1 cellular context compared by ENCODE assay signal in the genomic region with DNA sequence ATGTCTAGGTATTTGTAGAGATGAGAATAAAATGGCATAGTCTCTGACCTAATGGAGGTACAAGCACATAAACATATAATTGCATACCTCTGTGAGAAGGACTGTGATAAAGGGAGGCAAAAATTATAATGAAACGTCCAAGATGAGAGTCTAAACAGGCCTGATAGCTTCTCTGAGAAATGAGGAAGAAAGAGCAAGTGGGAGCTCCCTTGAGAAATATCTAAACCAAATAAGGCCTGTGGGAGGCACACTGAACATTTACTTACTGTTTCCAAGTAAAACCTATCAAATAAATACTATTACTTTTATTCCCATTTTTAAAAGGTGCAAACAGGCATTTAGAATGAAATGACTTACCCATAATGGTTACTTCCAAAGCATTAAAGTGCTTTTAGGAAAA.
TF ChIP-seq lines count a peak whose summit lies in the region.

No MANE protein-coding gene starts in this region.

TF ChIP-seq in GM23338, 12 proteins besides CTCF, POLR2A, EP300 and RAD21 (continued from another document):
- TF ChIP-seq JUNB (IDR thresholded peaks at IDR 0.05; ENCODE audit: unreplicated experiment) (no peak), ZNF331 (CRISPR knock-in tag; IDR thresholded peaks at IDR 0.05; ENCODE audit: low read depth) (no peak), CREB1 (CRISPR knock-in tag; IDR thresholded peaks at IDR 0.05; ENCODE audit: low read depth) (no peak), STAT1 (IDR thresholded peaks at IDR 0.05; ENCODE audit: unreplicated experiment) (no peak), EZH2phosphoT487 (IDR thresholded peaks at IDR 0.05; ENCODE audit: unreplicated experiment) (no peak), NANOG (IDR thresholded peaks at IDR 0.05; ENCODE audit: borderline replicate concordance) (no peak), ZNF114 (CRISPR knock-in tag; IDR thresholded peaks at IDR 0.05) (no peak), POLR2AphosphoS5 (IDR thresholded peaks at IDR 0.05; ENCODE audit: low read depth) (no peak)
- TF ChIP-seq, protein P1, sequence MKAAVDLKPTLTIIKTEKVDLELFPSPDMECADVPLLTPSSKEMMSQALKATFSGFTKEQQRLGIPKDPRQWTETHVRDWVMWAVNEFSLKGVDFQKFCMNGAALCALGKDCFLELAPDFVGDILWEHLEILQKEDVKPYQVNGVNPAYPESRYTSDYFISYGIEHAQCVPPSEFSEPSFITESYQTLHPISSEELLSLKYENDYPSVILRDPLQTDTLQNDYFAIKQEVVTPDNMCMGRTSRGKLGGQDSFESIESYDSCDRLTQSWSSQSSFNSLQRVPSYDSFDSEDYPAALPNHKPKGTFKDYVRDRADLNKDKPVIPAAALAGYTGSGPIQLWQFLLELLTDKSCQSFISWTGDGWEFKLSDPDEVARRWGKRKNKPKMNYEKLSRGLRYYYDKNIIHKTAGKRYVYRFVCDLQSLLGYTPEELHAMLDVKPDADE (IDR thresholded peaks at IDR 0.05) = no peak
- TF ChIP-seq, protein P2, sequence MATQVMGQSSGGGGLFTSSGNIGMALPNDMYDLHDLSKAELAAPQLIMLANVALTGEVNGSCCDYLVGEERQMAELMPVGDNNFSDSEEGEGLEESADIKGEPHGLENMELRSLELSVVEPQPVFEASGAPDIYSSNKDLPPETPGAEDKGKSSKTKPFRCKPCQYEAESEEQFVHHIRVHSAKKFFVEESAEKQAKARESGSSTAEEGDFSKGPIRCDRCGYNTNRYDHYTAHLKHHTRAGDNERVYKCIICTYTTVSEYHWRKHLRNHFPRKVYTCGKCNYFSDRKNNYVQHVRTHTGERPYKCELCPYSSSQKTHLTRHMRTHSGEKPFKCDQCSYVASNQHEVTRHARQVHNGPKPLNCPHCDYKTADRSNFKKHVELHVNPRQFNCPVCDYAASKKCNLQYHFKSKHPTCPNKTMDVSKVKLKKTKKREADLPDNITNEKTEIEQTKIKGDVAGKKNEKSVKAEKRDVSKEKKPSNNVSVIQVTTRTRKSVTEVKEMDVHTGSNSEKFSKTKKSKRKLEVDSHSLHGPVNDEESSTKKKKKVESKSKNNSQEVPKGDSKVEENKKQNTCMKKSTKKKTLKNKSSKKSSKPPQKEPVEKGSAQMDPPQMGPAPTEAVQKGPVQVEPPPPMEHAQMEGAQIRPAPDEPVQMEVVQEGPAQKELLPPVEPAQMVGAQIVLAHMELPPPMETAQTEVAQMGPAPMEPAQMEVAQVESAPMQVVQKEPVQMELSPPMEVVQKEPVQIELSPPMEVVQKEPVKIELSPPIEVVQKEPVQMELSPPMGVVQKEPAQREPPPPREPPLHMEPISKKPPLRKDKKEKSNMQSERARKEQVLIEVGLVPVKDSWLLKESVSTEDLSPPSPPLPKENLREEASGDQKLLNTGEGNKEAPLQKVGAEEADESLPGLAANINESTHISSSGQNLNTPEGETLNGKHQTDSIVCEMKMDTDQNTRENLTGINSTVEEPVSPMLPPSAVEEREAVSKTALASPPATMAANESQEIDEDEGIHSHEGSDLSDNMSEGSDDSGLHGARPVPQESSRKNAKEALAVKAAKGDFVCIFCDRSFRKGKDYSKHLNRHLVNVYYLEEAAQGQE (IDR thresholded peaks at IDR 0.05; ENCODE audit: unreplicated experiment) = no peak
